8 cellular contexts compared by ENCODE assay signal in the genomic region with DNA sequence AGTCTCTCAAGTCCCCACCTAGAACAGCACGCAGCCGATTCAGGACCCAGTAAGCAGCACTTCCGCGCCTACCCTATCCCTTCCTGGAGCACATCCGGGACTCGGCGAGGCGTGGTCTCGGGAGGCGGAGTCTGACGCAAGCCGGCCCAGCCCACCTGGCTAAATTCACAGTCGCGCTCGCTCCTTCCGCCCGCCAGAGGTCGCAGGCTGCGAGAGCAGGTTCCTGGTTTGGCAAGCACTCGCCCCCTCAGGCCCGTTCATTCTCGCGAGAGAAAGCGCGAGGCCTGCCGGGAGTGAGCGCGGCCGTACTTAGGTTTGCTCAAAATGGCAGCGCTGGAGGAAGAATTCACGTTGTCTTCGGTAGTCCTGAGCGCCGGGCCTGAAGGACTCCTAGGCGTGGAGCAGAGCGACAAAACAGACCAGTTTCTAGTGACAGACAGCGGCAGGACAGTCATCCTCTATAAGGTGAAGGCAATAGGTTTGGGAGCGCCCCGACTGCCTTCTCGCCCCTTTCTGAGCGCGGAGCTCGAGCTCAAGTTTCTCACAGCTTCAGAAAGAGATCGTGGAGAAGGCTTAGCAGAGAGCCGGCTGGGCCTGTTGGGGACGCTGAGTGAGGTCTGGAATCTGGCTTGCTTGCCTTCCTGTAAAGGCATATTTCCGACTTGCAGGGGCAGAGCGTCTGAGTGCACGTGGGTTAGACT. TPM values are rescaled to one million over a fixed set of nuclear protein-coding genes. Genes with fewer than 3 reads are reported as not detected.
DNase-seq lines count a peak whose midpoint lies in the region; TF ChIP-seq lines count a peak whose summit lies in the region.

A gene (plus strand): TSS at position 313 of the 701 bp plus-strand sequence. CDS start 12 bp downstream, at position 325.

- no peaks in the 10 kb centered on the region for H3K27me3 ChIP-seq in HAP-1 (ENCODE audit: low read depth)
- H3K27me3 ChIP-seq in MG63, result no peaks in the 10 kb centered on the region

- H3K27me3 Mint-ChIP-seq in nephron (ENCODE audit: low read depth), result no peaks in the 10 kb centered on the region
- no peaks in the 10 kb centered on the region for H3K27me3 Mint-ChIP-seq in stimulated activated naive CD8-positive, alpha-beta T cell treated with anti-CD3 and anti-CD28 coated beads, Interleukin-15, Interleukin-2, amounts not matched to agents 100 ng/mL and 50 ng/mL, for 24 hours

- H3K4me1 Mint-ChIP-seq in nephron, result peaks cover 19% of the 10 kb centered on the region
- H3K4me1 Mint-ChIP-seq in stimulated activated naive CD8-positive, alpha-beta T cell treated with anti-CD3 and anti-CD28 coated beads, Interleukin-15, Interleukin-2, amounts not matched to agents 100 ng/mL and 50 ng/mL, for 24 hours (ENCODE audit: low read depth), result peaks cover 39% of the 10 kb centered on the region

- H3K9me3 ChIP-seq in HAP-1 (no peaks in the 10 kb centered on the region), MG63 (no peaks in the 10 kb centered on the region; the same call in 1 of the 2 replicates)

- H3K27ac Mint-ChIP-seq in nephron, result peak within 1 kb of the TSS; percentile 97 to 100 (median 99)
- peak within 1 kb of the TSS; percentile 99 for H3K27ac Mint-ChIP-seq in stimulated activated naive CD8-positive, alpha-beta T cell treated with anti-CD3 and anti-CD28 coated beads, Interleukin-15, Interleukin-2, amounts not matched to agents 100 ng/mL and 50 ng/mL, for 24 hours

- DNase-seq in GDM1 (lab: John Stamatoyannopoulos, UW) (peak; percentile 98), HAP-1 (ENCODE audit: low spot score in 2 of 2) (peak; percentile 90 to 99), MG63 (peak; percentile 96), SHP77 treated with DMSO at 0.1 percent for 48 hours (lab: John Stamatoyannopoulos, UW) (peak; percentile 94), fibroblast of pulmonary artery (ENCODE audit: low read depth) (peak; percentile 99)
- peak; percentile 100 for DNase-seq in activated effector memory CD4-positive, alpha-beta T cell treated with anti-CD3 and anti-CD28 coated beads, Interleukin-2, amount 50 U/mL, for 16 hours

- peaks cover 19% of the 10 kb centered on the region for H3K36me3 Mint-ChIP-seq in nephron (ENCODE audit: low read depth)
- H3K36me3 Mint-ChIP-seq in stimulated activated naive CD8-positive, alpha-beta T cell treated with anti-CD3 and anti-CD28 coated beads, Interleukin-15, Interleukin-2, amounts not matched to agents 100 ng/mL and 50 ng/mL, for 24 hours (ENCODE audit: low read depth), result peaks cover 28% of the 10 kb centered on the region

- H3K4me1 ChIP-seq in HAP-1, result peaks cover 8% of the 10 kb centered on the region

- peak within 1 kb of the TSS; percentile 91 for H3K4me3 ChIP-seq in HAP-1
- H3K4me3 ChIP-seq in MG63, result peak within 1 kb of the TSS; percentile 98
- peak within 1 kb of the TSS; percentile 100 for H3K4me3 ChIP-seq in fibroblast of pulmonary artery (replicated peaks; ENCODE audit: low read depth, low read length)

- peak within 1 kb of the TSS; percentile 98 to 99 (median 98) for H3K4me3 Mint-ChIP-seq in nephron
- H3K4me3 Mint-ChIP-seq in stimulated activated naive CD8-positive, alpha-beta T cell treated with anti-CD3 and anti-CD28 coated beads, Interleukin-15, Interleukin-2, amounts not matched to agents 100 ng/mL and 50 ng/mL, for 24 hours, result peak within 1 kb of the TSS; percentile 99

- H3K9me3 Mint-ChIP-seq in nephron, result no peaks in the 10 kb centered on the region
- no peaks in the 10 kb centered on the region for H3K9me3 Mint-ChIP-seq in stimulated activated naive CD8-positive, alpha-beta T cell treated with anti-CD3 and anti-CD28 coated beads, Interleukin-15, Interleukin-2, amounts not matched to agents 100 ng/mL and 50 ng/mL, for 24 hours

- peaks cover 25% of the 10 kb centered on the region for H3K36me3 ChIP-seq in HAP-1 (replicated peaks)
- H3K36me3 ChIP-seq in MG63, result peaks cover 38% of the 10 kb centered on the region

- in situ Hi-C loops in HAP-1 (cut with MboI; ENCODE audit: low sequenced_read_pairs), result no loop called here

- peak; percentile 91 for TF ChIP-seq CTCF in fibroblast of pulmonary artery (IDR thresholded peaks at IDR 0.05; ENCODE audit: low read length, missing control alignments)
- peak; percentile 87 to 96 (median 90) for TF ChIP-seq CTCF in nephron (IDR thresholded peaks at IDR 0.05; ENCODE audit: unreplicated experiment in 3 of 3)

RNA-seq across cellular contexts. Expression of the gene that starts here (rescaled TPM):
- 124 and 125 TPM in 2 replicates for total RNA-seq in MG63 (2014; rRNA removed; shearing (Covaris generic); ENCODE audit: low replicate concordance)

Comparison
In these comparisons a context has a peak if more than half of its experiments do, and no peak if none do; other contexts are left out.
1. Peak in every context shown above with its lines: DNase-seq and H3K4me3 ChIP-seq.